10 cellular contexts compared by ENCODE assay signal in genomic region chr5:78971998-78972397, GRCh38.
"Had no signal": no experiment of that assay in that cellular context is flagged by ENCODE, and none has a peak within 500 bp of the region (broad histone marks: within the 10 kb centered on the region; RNA-seq: fewer than 3 reads in every experiment).

No MANE protein-coding gene starts in this region.

- H3K9me3 ChIP-seq: left lung had no signal

- H3K27ac ChIP-seq: left lung had no signal

- H3K36me3 ChIP-seq: left lung had no signal

- H3K27ac Mint-ChIP-seq: activated B cell treated with CpG ODN at 0.5 μM for 24 hours; activated CD4-positive, alpha-beta T cell treated with anti-CD3 and anti-CD28 coated beads, Interleukin-2, amount 10 ng/mL, durations not matched to agents 24 days and 14 days; activated naive CD4-positive, alpha-beta T cell treated with anti-CD3 and anti-CD28 coated beads for 36 hours; T-helper 1 cell treated with Interleukin-12 subunit alpha and Interleukin-12 subunit beta and Interleukin-4 antibody, amounts not matched to agents 30 μg/mL and 1 μg/mL, for 36 hours had no signal

- H3K4me3 Mint-ChIP-seq: activated B cell treated with CpG ODN at 0.5 μM for 24 hours; activated CD4-positive, alpha-beta T cell treated with anti-CD3 and anti-CD28 coated beads, Interleukin-2, amount 10 ng/mL, durations not matched to agents 24 days and 14 days; activated naive CD4-positive, alpha-beta T cell treated with anti-CD3 and anti-CD28 coated beads for 36 hours; central memory CD8-positive, alpha-beta T cell; neural crest cell; T-helper 1 cell treated with Interleukin-12 subunit alpha and Interleukin-12 subunit beta and Interleukin-4 antibody, amounts not matched to agents 30 μg/mL and 1 μg/mL, for 36 hours had no signal

- H3K4me1 Mint-ChIP-seq: neural crest cell had no signal

- H3K9me3 Mint-ChIP-seq: activated B cell treated with CpG ODN at 0.5 μM for 24 hours; activated CD4-positive, alpha-beta T cell treated with anti-CD3 and anti-CD28 coated beads, Interleukin-2, amount 10 ng/mL, durations not matched to agents 24 days and 14 days; activated naive CD4-positive, alpha-beta T cell treated with anti-CD3 and anti-CD28 coated beads for 36 hours; central memory CD8-positive, alpha-beta T cell; neural crest cell; T-helper 1 cell treated with Interleukin-12 subunit alpha and Interleukin-12 subunit beta and Interleukin-4 antibody, amounts not matched to agents 30 μg/mL and 1 μg/mL, for 36 hours had no signal

- H3K27me3 Mint-ChIP-seq: activated B cell treated with CpG ODN at 0.5 μM for 24 hours; central memory CD8-positive, alpha-beta T cell had no signal

- ATAC-seq: esophagus mucosa had no signal

- H3K27me3 ChIP-seq: left lung had no signal

- DNase-seq: activated B cell treated with CpG ODN at 0.5 μM for 24 hours; activated CD4-positive, alpha-beta T cell treated with anti-CD3 and anti-CD28 coated beads, Interleukin-2, amount 10 ng/mL, durations not matched to agents 24 days and 14 days; activated naive CD4-positive, alpha-beta T cell treated with anti-CD3 and anti-CD28 coated beads for 36 hours; glutamatergic neuron; left lung had no signal

- H3K4me3 ChIP-seq: left lung, smooth muscle cell had no signal
